Comparison of ENCODE assay signal across 1 cellular context in genomic region chr1:18817316-18817715, GRCh38.
TF ChIP-seq lines count a peak whose summit lies in the region.

No MANE protein-coding gene starts in this region.

TF ChIP-seq in K562, 482 proteins besides CTCF, POLR2A, EP300 and RAD21:
- no peak for TF ChIP-seq KAT7 (CRISPR knock-in tag; IDR thresholded peaks at IDR 0.05; ENCODE audit: borderline replicate concordance)
- peak; percentile 99 for TF ChIP-seq ZFP36 (IDR thresholded peaks at IDR 0.05; ENCODE audit: low read depth, low read length, partially characterized antibody)
- TF ChIP-seq SMARCA5 (IDR thresholded peaks at IDR 0.05) = peak; percentile 72; the same call in 1 of the 2 replicates
- peak; percentile 53; the same call in 1 of the 2 replicates for TF ChIP-seq ZKSCAN8 (CRISPR knock-in tag; IDR thresholded peaks at IDR 0.05)
- TF ChIP-seq HNRNPK (IDR thresholded peaks at IDR 0.05; ENCODE audit: low read depth, low read length, poor library complexity, severe bottlenecking) = no peak
- no peak for TF ChIP-seq KLF1 (tag; IDR thresholded peaks at IDR 0.05)
- TF ChIP-seq ZNF512 (tag; IDR thresholded peaks at IDR 0.05) = no peak
- peak; percentile 51; the same call in 1 of the 2 replicates for TF ChIP-seq BCOR (IDR thresholded peaks at IDR 0.05)
- TF ChIP-seq ZNF436 (CRISPR knock-in tag; IDR thresholded peaks at IDR 0.05) = peak; percentile 63; the same call in 1 of the 2 replicates
- no peak for TF ChIP-seq ZNF76 (CRISPR knock-in tag; IDR thresholded peaks at IDR 0.05; ENCODE audit: borderline replicate concordance)
- no peak for TF ChIP-seq NEUROD1 (IDR thresholded peaks at IDR 0.05; ENCODE audit: borderline replicate concordance, low read depth, low read length, partially characterized antibody)
- TF ChIP-seq ETV1 (tag; conservative IDR thresholded peaks at IDR 0.05; ENCODE audit: low read depth) = no peak
- TF ChIP-seq CHD7 (IDR thresholded peaks at IDR 0.05; ENCODE audit: low read depth, low read length) = no peak
- no peak for TF ChIP-seq PHF8 (IDR thresholded peaks at IDR 0.05; ENCODE audit: borderline replicate concordance, low read length)
- no peak for TF ChIP-seq HSF4 (CRISPR knock-in tag; IDR thresholded peaks at IDR 0.05; ENCODE audit: borderline replicate concordance)
- TF ChIP-seq RBM25 (IDR thresholded peaks at IDR 0.05; ENCODE audit: low read depth, low read length, severe bottlenecking) = peak; percentile 66
- no peak for TF ChIP-seq NFIC (IDR thresholded peaks at IDR 0.05)
TF ChIP-seq in K562: peak in this region for 6.
